7 cellular contexts compared by ENCODE assay signal in genomic region chr7:37065779-37066271, GRCh38.
DNase-seq lines count a peak whose midpoint lies in the region; ATAC-seq, FAIRE-seq and TF ChIP-seq lines count a peak whose summit lies in the region.

No MANE protein-coding gene starts in this region.

- peaks cover 11% of the 10 kb centered on the region for H3K4me1 ChIP-seq in astrocyte (ENCODE audit: insufficient read depth, low read length)

- peaks cover 1% of the 10 kb centered on the region for H3K9me3 Mint-ChIP-seq in astrocyte (ENCODE audit: unreplicated experiment)
- H3K9me3 Mint-ChIP-seq in chondrocyte (ENCODE audit: low read depth): no peaks in the 10 kb centered on the region

- no peaks in the 10 kb centered on the region for H3K9me3 ChIP-seq in astrocyte (ENCODE audit: insufficient read depth, low read depth, low read length)

- H3K4me3 Mint-ChIP-seq in astrocyte (ENCODE audit: unreplicated experiment) (no peak overlapping the region), chondrocyte (ENCODE audit: unreplicated experiment) (no peak overlapping the region)

- H3K4me2 ChIP-seq in astrocyte (ENCODE audit: low read length): peak overlapping the region; percentile 49

- H3K27ac ChIP-seq in astrocyte (ENCODE audit: low read depth, low read length): peak overlapping the region; percentile 23

- H3K27me3 ChIP-seq in astrocyte (ENCODE audit: insufficient read depth, low read length): no peaks in the 10 kb centered on the region

- no peaks in the 10 kb centered on the region for H4K20me1 ChIP-seq in astrocyte (ENCODE audit: insufficient read depth, low read length)

- peak overlapping the region; percentile 21 for H2AFZ ChIP-seq in astrocyte (ENCODE audit: low read depth, low read length)

- DNase-seq in astrocyte (ENCODE audit: low read depth): peak; percentile 70
- DNase-seq in stimulated activated CD4-positive, alpha-beta T cell treated with anti-CD3 and anti-CD28 coated beads, Interleukin-4, amount 100 ng/mL, for 24 hours: peak; percentile 54
- DNase-seq in frontal cortex (ENCODE audit: low spot score in 2 of 2): no peak
- DNase-seq in chondrocyte (ENCODE audit: low spot score): no peak
- DNase-seq in HCEC 1CT: no peak

- no peak overlapping the region for H3K27ac Mint-ChIP-seq in astrocyte (ENCODE audit: unreplicated experiment)
- no peak overlapping the region for H3K27ac Mint-ChIP-seq in chondrocyte (ENCODE audit: unreplicated experiment)

- H3K4me1 Mint-ChIP-seq in astrocyte (ENCODE audit: low read depth, unreplicated experiment): peaks cover 9% of the 10 kb centered on the region
- H3K4me1 Mint-ChIP-seq in chondrocyte (ENCODE audit: low read depth): peaks cover 10% of the 10 kb centered on the region

- no peaks in the 10 kb centered on the region for H3K36me3 ChIP-seq in astrocyte (ENCODE audit: insufficient read depth, low read length)

- ATAC-seq in GM19397 (IDR thresholded peaks at IDR 0.05; ENCODE audit: unreplicated experiment) (peak; percentile 58), HG03108 (IDR thresholded peaks at IDR 0.05; ENCODE audit: unreplicated experiment) (peak; percentile 40)

- no peaks in the 10 kb centered on the region for H3K79me2 ChIP-seq in astrocyte (ENCODE audit: insufficient read depth, low read length)

- no peaks in the 10 kb centered on the region for H3K27me3 Mint-ChIP-seq in astrocyte (ENCODE audit: low read depth, unreplicated experiment)
- H3K27me3 Mint-ChIP-seq in chondrocyte (ENCODE audit: low read depth): no peaks in the 10 kb centered on the region

- FAIRE-seq in astrocyte (lab: Jason Lieb, UNC) (no peak), frontal cortex (lab: Jason Lieb, UNC) (no peak)

- peaks cover 3% of the 10 kb centered on the region for H3K36me3 Mint-ChIP-seq in astrocyte (ENCODE audit: low read depth, unreplicated experiment)
- no peaks in the 10 kb centered on the region for H3K36me3 Mint-ChIP-seq in chondrocyte (ENCODE audit: low read depth)

- H3K9ac ChIP-seq in astrocyte (ENCODE audit: low read length): no peak overlapping the region

- TF ChIP-seq CTCF in astrocyte (IDR thresholded peaks at IDR 0.05; ENCODE audit: insufficient read depth, low read depth, low read length) (no peak), chondrocyte (IDR thresholded peaks at IDR 0.05) (no peak)

- H3K4me3 ChIP-seq in astrocyte (ENCODE audit: insufficient read depth, low read depth, low read length): no peak overlapping the region

Comparison
In these comparisons a context has a peak if more than half of its experiments do, and no peak if none do; other contexts are left out.
1. DNase-seq: peak in astrocyte (single experiment) and stimulated activated CD4-positive, alpha-beta T cell treated with anti-CD3 and anti-CD28 coated beads, Interleukin-4, amount 100 ng/mL, for 24 hours (single experiment); none in frontal cortex (0 of 2), chondrocyte (single experiment) and HCEC 1CT (single experiment).